ENCODE assay signal across 8 cellular contexts in genomic region chr5:172764861-172765765, GRCh38. TPM values are rescaled to one million over a fixed set of nuclear protein-coding genes. Genes with fewer than 3 reads are reported as not detected.
A peak's percentile ranks its signal among the peaks of the same experiment; 100 is the strongest.
DNase-seq lines count a peak whose midpoint lies in the region; ATAC-seq and TF ChIP-seq lines count a peak whose summit lies in the region.

No MANE protein-coding gene starts in this region.

- H3K27me3 Mint-ChIP-seq in CD4-positive, CD25-positive, alpha-beta regulatory T cell, result peaks cover 19% of the 10 kb centered on the region

- TF ChIP-seq CTCF in right lobe of liver (IDR thresholded peaks at IDR 0.05), result no peak

- intact Hi-C loops in right lobe of liver (cut with DNase I), result loop anchor here (5.0 kb wide), 2 partner anchors 38 to 48 kb away; no protein-coding TSS in a partner anchor

- no peaks in the 10 kb centered on the region for H3K27me3 ChIP-seq in CD4-positive, CD25-positive, alpha-beta regulatory T cell (ENCODE audit: control insufficient read depth, insufficient read depth, low read length)
- no peaks in the 10 kb centered on the region for H3K27me3 ChIP-seq in right lobe of liver

- peak overlapping the region; percentile 83 to 97 (median 90) for H3K4me3 Mint-ChIP-seq in CD4-positive, CD25-positive, alpha-beta regulatory T cell

- peak; percentile 97 to 99 (median 99) for DNase-seq in CD4-positive, CD25-positive, alpha-beta regulatory T cell
- DNase-seq in NCI-H774 (lab: John Stamatoyannopoulos, UW), result peak; percentile 97
- peak; percentile 87 to 91 for DNase-seq in activated CD4-positive, alpha-beta T cell treated with anti-CD3 and anti-CD28 coated beads, Interleukin-2, amount 50 U/mL, for 48 hours
- DNase-seq in dermis microvascular lymphatic vessel endothelial cell (ENCODE audit: low read depth in 2 of 2), result peak; percentile 100
- DNase-seq in right lobe of liver, result peak; percentile 92 to 97 (median 95)
- peak; percentile 96 for DNase-seq in stimulated activated CD4-positive, alpha-beta T cell treated with anti-CD3 and anti-CD28 coated beads, Interleukin-4, amount 100 ng/mL, for 24 hours

- peak; percentile 48 for TF ChIP-seq POLR2A in right lobe of liver (IDR thresholded peaks at IDR 0.05)

- peak overlapping the region; percentile 100 for H3K27ac ChIP-seq in CD4-positive, CD25-positive, alpha-beta regulatory T cell (ENCODE audit: insufficient read depth, low read length, poor library complexity, severe bottlenecking)
- peak overlapping the region; percentile 99 to 100 (median 99) for H3K27ac ChIP-seq in right lobe of liver

- peak overlapping the region; percentile 81 for H3K4me3 ChIP-seq in CD4-positive, CD25-positive, alpha-beta regulatory T cell (ENCODE audit: low read depth, low read length)
- peak overlapping the region; percentile 22 to 43 (median 22) for H3K4me3 ChIP-seq in right lobe of liver

- WGBS in right lobe of liver (ENCODE audit: insufficient coverage, low coverage, low lambda C conversion rate, missing lambda C conversion rate), result 8% methylated on average over 21 of the region's 24 CpGs

- no peaks in the 10 kb centered on the region for H3K9me3 ChIP-seq in CD4-positive, CD25-positive, alpha-beta regulatory T cell (ENCODE audit: control insufficient read depth in 2 of 2, low read length in 2 of 2)
- H3K9me3 ChIP-seq in right lobe of liver, result no peaks in the 10 kb centered on the region

- H3K36me3 Mint-ChIP-seq in CD4-positive, CD25-positive, alpha-beta regulatory T cell, result peaks cover 8% of the 10 kb centered on the region

- peaks cover 0 to 2% (median 0%) of the 10 kb centered on the region in 7 donors for H3K9me3 Mint-ChIP-seq in CD4-positive, CD25-positive, alpha-beta regulatory T cell

- H3K36me3 ChIP-seq in CD4-positive, CD25-positive, alpha-beta regulatory T cell (ENCODE audit: control insufficient read depth, insufficient read depth, low read length), result peaks cover 25% of the 10 kb centered on the region
- peaks cover 9 to 28% (median 25%) of the 10 kb centered on the region in 4 donors for H3K36me3 ChIP-seq in right lobe of liver

- peaks cover 47% of the 10 kb centered on the region for H3K4me1 ChIP-seq in CD4-positive, CD25-positive, alpha-beta regulatory T cell (ENCODE audit: control insufficient read depth, insufficient read depth, low read length, poor library complexity, severe bottlenecking)
- peaks cover 0 to 43% (median 4%) of the 10 kb centered on the region in 4 donors for H3K4me1 ChIP-seq in right lobe of liver

- peaks cover 31 to 64% (median 41%) of the 10 kb centered on the region in 4 donors for H3K4me1 Mint-ChIP-seq in CD4-positive, CD25-positive, alpha-beta regulatory T cell

- ATAC-seq in CD4-positive, CD25-positive, alpha-beta regulatory T cell (ENCODE audit: low read depth in 2 of 2), result peak; percentile 91 to 92
- ATAC-seq in GM19438 (IDR thresholded peaks at IDR 0.05; ENCODE audit: low read depth, unreplicated experiment) (peak; percentile 89), HG03571 (IDR thresholded peaks at IDR 0.05; ENCODE audit: unreplicated experiment) (peak; percentile 79), right lobe of liver (peak; percentile 48 to 76 (median 56))

- H3K27ac Mint-ChIP-seq in CD4-positive, CD25-positive, alpha-beta regulatory T cell, result peak overlapping the region; percentile 95 to 100 (median 99)

RNA-seq across cellular contexts. Expression of gene DUSP1, which starts 5.9 kb away (rescaled TPM):
- 2,095 TPM for total RNA-seq in CD4-positive, CD25-positive, alpha-beta regulatory T cell
- polyA plus RNA-seq in CD4-positive, CD25-positive, alpha-beta regulatory T cell, result 100 to 1,000 TPM; 298 to 551 (median 412) TPM
- total RNA-seq in dermis microvascular lymphatic vessel endothelial cell (84.5 and 139 TPM in 2 replicates), right lobe of liver (100 to 1,000 TPM; 106 to 407 (median 232) TPM)

Comparison
In these comparisons a context has a peak if more than half of its experiments do, and no peak if none do; other contexts are left out.
1. Peak in every context shown above with its lines: DNase-seq, ATAC-seq, H3K4me3 ChIP-seq and H3K27ac ChIP-seq.